In the genomic region with DNA sequence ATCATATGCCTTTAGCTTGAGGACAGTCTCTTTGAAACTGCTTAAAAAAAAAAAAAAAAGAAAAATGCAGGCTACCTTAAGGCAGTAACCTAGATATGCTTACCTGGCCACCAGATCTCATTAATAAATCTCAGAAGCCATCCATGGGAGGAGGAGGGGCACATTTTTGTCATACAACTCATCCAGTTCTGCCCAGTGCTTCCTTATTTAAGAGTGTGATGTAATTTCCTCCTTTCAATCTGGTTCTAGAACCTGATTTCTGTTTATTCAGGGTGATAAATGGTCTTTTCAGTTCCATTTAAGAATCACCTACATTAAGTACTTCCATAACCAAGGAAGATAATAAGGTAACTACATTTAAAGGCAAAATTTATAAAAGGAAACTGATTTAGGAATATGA, we compare ENCODE assay signal across 10 cellular contexts. TPM values are rescaled to one million over a fixed set of nuclear protein-coding genes. Genes with fewer than 3 reads are reported as not detected.
DNase-seq lines count a peak whose midpoint lies in the region; ATAC-seq, FAIRE-seq and TF ChIP-seq lines count a peak whose summit lies in the region.
"Had no signal": no experiment of that assay in that cellular context is flagged by ENCODE, and none has a peak within 500 bp of the region (broad histone marks: within the 10 kb centered on the region; RNA-seq: fewer than 3 reads in every experiment).

No MANE protein-coding gene starts in this region.

- H2AFZ ChIP-seq in hepatocyte (no peak overlapping the region), MM.1S (ENCODE audit: low read length) (no peak overlapping the region)

- no peak for FAIRE-seq in small intestine (lab: Jason Lieb, UNC)

- no peak for TF ChIP-seq POLR2A in tibial nerve (IDR thresholded peaks at IDR 0.05)

- H3K4me1 ChIP-seq in hepatocyte (ENCODE audit: insufficient read depth) (peaks cover 58% of the 10 kb centered on the region), small intestine (ENCODE audit: control insufficient read depth in 2 of 2, insufficient read depth in 1 of 2, low read depth in 1 of 2, low read length in 1 of 2) (peaks cover 0 to 3% of the 10 kb centered on the region in 2 donors), tibial nerve (peaks cover 4 to 84% (median 32%) of the 10 kb centered on the region in 4 donors), MM.1S (ENCODE audit: low read length) (no peaks in the 10 kb centered on the region)

- TF ChIP-seq EP300 in tibial nerve (IDR thresholded peaks at IDR 0.05), result no peak

- H3K27me3 Mint-ChIP-seq in activated T-cell treated with anti-CD3 and anti-CD28 coated beads, Interleukin-2, amount 50 U/mL, for 4 hours (ENCODE audit: low read depth), result peaks cover 30% of the 10 kb centered on the region

- H3K9ac ChIP-seq in MM.1S (ENCODE audit: low read length), result no peak overlapping the region

- H3K27ac ChIP-seq in hepatocyte (peak overlapping the region; percentile 57), small intestine (ENCODE audit: low read depth in 1 of 2, low read length in 1 of 2) (no peak overlapping the region), tibial nerve (peak overlapping the region in 1 of 4 donors; percentile 36), MM.1S (ENCODE audit: low read length) (no peak overlapping the region)

- H3K4me2 ChIP-seq in hepatocyte (peak overlapping the region; percentile 45), MM.1S (ENCODE audit: low read depth, low read length) (no peak overlapping the region)

- H3K4me3 ChIP-seq in hepatocyte, result no peak overlapping the region
- no peak overlapping the region for H3K4me3 ChIP-seq in small intestine (ENCODE audit: low read depth in 1 of 2, low read length in 2 of 2)
- H3K4me3 ChIP-seq in tibial nerve, result no peak overlapping the region
- H3K4me3 ChIP-seq in MM.1S (ENCODE audit: low read length), result no peak overlapping the region

- H3K9me3 ChIP-seq in hepatocyte (ENCODE audit: low read depth) (no peaks in the 10 kb centered on the region), small intestine (ENCODE audit: control insufficient read depth, low read depth) (no peaks in the 10 kb centered on the region), tibial nerve (no peaks in the 10 kb centered on the region), MM.1S (replicated peaks; ENCODE audit: insufficient read depth, low read length) (no peaks in the 10 kb centered on the region)

- H3K9me2 ChIP-seq in hepatocyte (replicated peaks; ENCODE audit: insufficient read depth) (no peaks in the 10 kb centered on the region), MM.1S (replicated peaks; ENCODE audit: insufficient read depth, low read length) (no peaks in the 10 kb centered on the region)

- H3K27me3 ChIP-seq in hepatocyte, result no peaks in the 10 kb centered on the region
- no peaks in the 10 kb centered on the region for H3K27me3 ChIP-seq in small intestine (ENCODE audit: control insufficient read depth in 2 of 2, insufficient read depth in 2 of 2, low read length in 2 of 2)
- no peaks in the 10 kb centered on the region for H3K27me3 ChIP-seq in tibial nerve
- no peaks in the 10 kb centered on the region for H3K27me3 ChIP-seq in MM.1S (replicated peaks; ENCODE audit: insufficient read depth, low read length)

- in situ Hi-C loops in KBM-7 (cut with MboI; ENCODE audit: low pct_unique_long_range_greater_than_20kb, low sequenced_read_pairs), result loop anchor here (25.0 kb wide), 1 partner anchor 292 kb away; a partner anchor contains a TSS

- DNase-seq in HT-29 (ENCODE audit: low spot score) (peak; percentile 92), hepatocyte (ENCODE audit: low spot score) (peak; percentile 71), small intestine (peak; percentile 78), KBM-7 (no peak), tibial nerve (ENCODE audit: low spot score in 2 of 2) (no peak), MM.1S (no peak)
- DNase-seq in activated T-cell treated with anti-CD3 and anti-CD28 coated beads, Interleukin-2, amount 50 U/mL, for 4 hours, result no peak
- DNase-seq: activated naive CD4-positive, alpha-beta T cell treated with Interleukin-2 at 50 U/mL for 16 hours; SHP77 had no signal

- peaks cover 69% of the 10 kb centered on the region for H4K20me1 ChIP-seq in hepatocyte (ENCODE audit: insufficient read depth, poor library complexity, severe bottlenecking)
- no peaks in the 10 kb centered on the region for H4K20me1 ChIP-seq in MM.1S (ENCODE audit: insufficient read depth, low read length)

- peak; percentile 12 for ATAC-seq in SK-N-SH treated with all-trans-retinoic acid at 6 μM for 48 hours
- ATAC-seq in activated T-cell treated with anti-CD3 and anti-CD28 coated beads, Interleukin-2, amount 50 U/mL, for 4 hours, result no peak

- H3K36me3 ChIP-seq in hepatocyte (replicated peaks; ENCODE audit: insufficient read depth, low read depth), result no peaks in the 10 kb centered on the region
- H3K36me3 ChIP-seq in small intestine (ENCODE audit: control insufficient read depth in 2 of 2, insufficient read depth in 2 of 2, low read length in 2 of 2), result no peaks in the 10 kb centered on the region
- no peaks in the 10 kb centered on the region for H3K36me3 ChIP-seq in tibial nerve
- H3K36me3 ChIP-seq in MM.1S (replicated peaks; ENCODE audit: insufficient read depth, low read length), result no peaks in the 10 kb centered on the region

- H3K79me2 ChIP-seq in hepatocyte (peaks cover 96% of the 10 kb centered on the region), MM.1S (ENCODE audit: low read length) (no peaks in the 10 kb centered on the region)

- H3F3A ChIP-seq in MM.1S (ENCODE audit: insufficient read depth, low read length), result no peaks in the 10 kb centered on the region

- peaks cover under 1% of the 10 kb centered on the region for H3K4me1 Mint-ChIP-seq in activated T-cell treated with anti-CD3 and anti-CD28 coated beads, Interleukin-2, amount 50 U/mL, for 4 hours (ENCODE audit: low read depth)

- TF ChIP-seq CTCF in hepatocyte (IDR thresholded peaks at IDR 0.05; ENCODE audit: poor library complexity), result no peak
- no peak for TF ChIP-seq CTCF in tibial nerve (IDR thresholded peaks at IDR 0.05)
- TF ChIP-seq CTCF in MM.1S (IDR thresholded peaks at IDR 0.05; ENCODE audit: low read length), result no peak

- no peaks in the 10 kb centered on the region for H3K36me3 Mint-ChIP-seq in activated T-cell treated with anti-CD3 and anti-CD28 coated beads, Interleukin-2, amount 50 U/mL, for 4 hours (ENCODE audit: insufficient read depth)

- H3K4me3 Mint-ChIP-seq in activated T-cell treated with anti-CD3 and anti-CD28 coated beads, Interleukin-2, amount 50 U/mL, for 4 hours, result no peak overlapping the region

- no peaks in the 10 kb centered on the region for H3K9me3 Mint-ChIP-seq in activated T-cell treated with anti-CD3 and anti-CD28 coated beads, Interleukin-2, amount 50 U/mL, for 4 hours

TF ChIP-seq in SK-N-SH treated with all-trans-retinoic acid at 6 μM for 48 hours, 23 proteins besides CTCF, POLR2A, EP300 and RAD21:
- no peak for TF ChIP-seq CSDC2 (CRISPR knock-in tag; IDR thresholded peaks at IDR 0.05)
- peak; percentile 72 for TF ChIP-seq ISL1 (CRISPR knock-in tag; IDR thresholded peaks at IDR 0.05)
- TF ChIP-seq, protein P1, sequence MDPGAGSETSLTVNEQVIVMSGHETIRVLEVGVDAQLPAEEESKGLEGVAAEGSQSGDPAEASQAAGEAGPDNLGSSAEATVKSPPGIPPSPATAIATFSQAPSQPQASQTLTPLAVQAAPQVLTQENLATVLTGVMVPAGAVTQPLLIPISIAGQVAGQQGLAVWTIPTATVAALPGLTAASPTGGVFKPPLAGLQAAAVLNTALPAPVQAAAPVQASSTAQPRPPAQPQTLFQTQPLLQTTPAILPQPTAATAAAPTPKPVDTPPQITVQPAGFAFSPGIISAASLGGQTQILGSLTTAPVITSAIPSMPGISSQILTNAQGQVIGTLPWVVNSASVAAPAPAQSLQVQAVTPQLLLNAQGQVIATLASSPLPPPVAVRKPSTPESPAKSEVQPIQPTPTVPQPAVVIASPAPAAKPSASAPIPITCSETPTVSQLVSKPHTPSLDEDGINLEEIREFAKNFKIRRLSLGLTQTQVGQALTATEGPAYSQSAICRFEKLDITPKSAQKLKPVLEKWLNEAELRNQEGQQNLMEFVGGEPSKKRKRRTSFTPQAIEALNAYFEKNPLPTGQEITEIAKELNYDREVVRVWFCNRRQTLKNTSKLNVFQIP (CRISPR knock-in tag; IDR thresholded peaks at IDR 0.05; ENCODE audit: borderline replicate concordance, low read depth), result no peak

RNA-seq across cellular contexts. Expression of a gene that starts 6.1 kb away (rescaled TPM):
- total RNA-seq in HT-29 (2014; rRNA removed; shearing (Covaris generic)), result 76.1 and 76.5 TPM in 2 replicates
- total RNA-seq in hepatocyte, result 154 and 163 TPM in 2 replicates
- 123 and 139 TPM in 2 replicates for polyA plus RNA-seq in hepatocyte
- 10 to 100 TPM; 32.5 to 39.1 (median 35.7) TPM for polyA plus RNA-seq in small intestine
- 1 to 10 TPM; 2.9 to 4.6 (median 3.3) TPM for total RNA-seq in activated T-cell treated with anti-CD3 and anti-CD28 coated beads, Interleukin-2, amount 50 U/mL, for 4 hours
- total RNA-seq in tibial nerve, result 100 to 1,000 TPM in 2 of 4 donors, 10 to 100 TPM in 2; 63.9 to 152 (median 95.9) TPM

RNA-seq across cellular contexts. Expression of a gene that starts 58.5 kb away (rescaled TPM):
- total RNA-seq in HT-29 (2014; rRNA removed; shearing (Covaris generic)), result 189 and 198 TPM in 2 replicates
- 166 and 182 TPM in 2 replicates for total RNA-seq in hepatocyte
- 395 and 409 TPM in 2 replicates for polyA plus RNA-seq in hepatocyte
- 100 to 1,000 TPM; 206 to 297 (median 239) TPM for polyA plus RNA-seq in small intestine
- 100 to 1,000 TPM; 401 to 466 (median 411) TPM for total RNA-seq in activated T-cell treated with anti-CD3 and anti-CD28 coated beads, Interleukin-2, amount 50 U/mL, for 4 hours
- 100 to 1,000 TPM; 161 to 216 (median 191) TPM for total RNA-seq in tibial nerve

Comparison
In these comparisons a context has a peak if more than half of its experiments do, and no peak if none do; other contexts are left out.
1. DNase-seq: peak in HT-29 (single experiment), hepatocyte (single experiment) and small intestine (single experiment); none in activated T-cell treated with anti-CD3 and anti-CD28 coated beads, Interleukin-2, amount 50 U/mL, for 4 hours (single experiment), KBM-7 (single experiment), tibial nerve (0 of 2) and MM.1S (single experiment).
2. RNA of a gene that starts 6.1 kb away (total RNA-seq): 154 to 163 TPM in hepatocyte, 63.9 to 152 TPM in tibial nerve and 76.1 to 76.5 TPM in HT-29; 2.9 to 4.6 TPM in activated T-cell treated with anti-CD3 and anti-CD28 coated beads, Interleukin-2, amount 50 U/mL, for 4 hours; every median in the first group is over 10 times any median in the second.